Comparison of ENCODE assay signal across 11 cellular contexts in genomic region chr17:75267403-75268232, GRCh38. TPM values are rescaled to one million over a fixed set of nuclear protein-coding genes. Genes with fewer than 3 reads are reported as not detected.
DNase-seq lines count a peak whose midpoint lies in the region; ATAC-seq, FAIRE-seq and TF ChIP-seq lines count a peak whose summit lies in the region.
"Had no signal": no experiment of that assay in that cellular context is flagged by ENCODE, and none has a peak within 500 bp of the region (broad histone marks: within the 10 kb centered on the region; RNA-seq: fewer than 3 reads in every experiment).

No MANE protein-coding gene starts in this region.

- FAIRE-seq in keratinocyte (lab: Jason Lieb, UNC) (no peak), H54 (lab: Jason Lieb, UNC) (no peak)

- dilution Hi-C loops in keratinocyte (cut with MboI; ENCODE audit: extremely low pct_ligation_motif_present, low sequenced_read_pairs) = no loop called here

- peak; percentile 8 for TF ChIP-seq CTCF in HFF-Myc (IDR thresholded peaks at IDR 0.05; ENCODE audit: low read depth, low read length, missing control alignments)
- peak; percentile 45 to 62 (median 53) for TF ChIP-seq CTCF in keratinocyte (optimal IDR thresholded peaks at IDR 0.05 in 1 of 3, IDR thresholded peaks at IDR 0.05 in 1 of 3, conservative IDR thresholded peaks at IDR 0.05 in 1 of 3; ENCODE audit: extremely low read depth in 1 of 3, insufficient read depth in 2 of 3, low read length in 3 of 3)

- H3K4me3 ChIP-seq in HFF-Myc (replicated peaks; ENCODE audit: low read depth, low read length) = no peak overlapping the region
- H3K4me3 ChIP-seq in keratinocyte (ENCODE audit: control insufficient read depth in 2 of 3, extremely low read depth in 1 of 3, insufficient read depth in 2 of 3, low read depth in 1 of 3, low read length in 3 of 3) = no peak overlapping the region
- H3K4me3 ChIP-seq: esophagus muscularis mucosa had no signal

- DNase-seq in DMS153 treated with DMSO at 0.1 percent for 48 hours (lab: John Stamatoyannopoulos, UW; ENCODE audit: unreplicated experiment) = peak; percentile 20
- DNase-seq in HFF-Myc (ENCODE audit: extremely low read depth, low read depth) = no peak
- DNase-seq in SHP77 (lab: John Stamatoyannopoulos, UW) = peak; percentile 86 to 93
- DNase-seq in keratinocyte (ENCODE audit: low read depth, low spot score) = no peak
- DNase-seq in left ventricle myocardium superior = no peak
- no peak for DNase-seq in stimulated activated naive CD4-positive, alpha-beta T cell treated with Interleukin-2 at 50 U/mL for 16 hours (lab: John Stamatoyannopoulos, UW)
- DNase-seq in activated CD4-positive, CD25-positive, alpha-beta regulatory T cell (lab: John Stamatoyannopoulos, UW) = no peak
- DNase-seq in H54 (ENCODE audit: insufficient read length, low spot score) = no peak
- DNase-seq: activated naive CD8-positive, alpha-beta T cell treated with anti-CD3 and anti-CD28 coated beads, Interleukin-2, amount 10 ng/mL, durations not matched to agents 7 days and 5 days had no signal

- peaks cover 8% of the 10 kb centered on the region for H3K79me2 ChIP-seq in keratinocyte (ENCODE audit: control insufficient read depth, insufficient read depth, low read length)

- no peak overlapping the region for H3K9ac ChIP-seq in keratinocyte (ENCODE audit: control insufficient read depth, extremely low read depth, insufficient read depth, low read length)

- H3K27ac ChIP-seq in keratinocyte (ENCODE audit: control insufficient read depth, insufficient read depth, low read length) = no peak overlapping the region
- H3K27ac ChIP-seq: esophagus muscularis mucosa had no signal

- no peaks in the 10 kb centered on the region for H3K9me1 ChIP-seq in keratinocyte (ENCODE audit: control insufficient read depth, extremely low read depth, insufficient read depth, low read length)

- H3K4me2 ChIP-seq in keratinocyte (ENCODE audit: control insufficient read depth, extremely low read depth, insufficient read depth, low read depth, low read length) = no peak overlapping the region

- ATAC-seq in left ventricle myocardium superior = no peak
- ATAC-seq: activated CD4-positive, CD25-positive, alpha-beta regulatory T cell treated with anti-CD3 and anti-CD28 coated beads, Interleukin-2, amount 50 U/mL, for 24 hours had no signal

- no peaks in the 10 kb centered on the region for H4K20me1 ChIP-seq in keratinocyte (ENCODE audit: control insufficient read depth, extremely low read depth, insufficient read depth, low read length)

- peaks cover 14 to 21% of the 10 kb centered on the region in 2 experiments for H3K36me3 ChIP-seq in keratinocyte (ENCODE audit: control insufficient read depth in 2 of 2, extremely low read depth in 1 of 2, insufficient read depth in 2 of 2, low read length in 2 of 2)

- no peak for TF ChIP-seq POLR2A in H54 (IDR thresholded peaks at IDR 0.05; ENCODE audit: low read depth, low read length)

- no peak overlapping the region for H2AFZ ChIP-seq in keratinocyte (ENCODE audit: control insufficient read depth, low read length)

- peaks cover 18% of the 10 kb centered on the region for H3K4me1 ChIP-seq in keratinocyte (ENCODE audit: control insufficient read depth, extremely low read depth, insufficient read depth, low read length)

- H3K9me3 ChIP-seq in keratinocyte (ENCODE audit: control insufficient read depth, low read depth, low read length) = no peaks in the 10 kb centered on the region
- H3K9me3 ChIP-seq: esophagus muscularis mucosa had no signal

- no peaks in the 10 kb centered on the region for H3K27me3 ChIP-seq in keratinocyte (ENCODE audit: control insufficient read depth, extremely low read depth, insufficient read depth, low read length)

- intact Hi-C loops in left ventricle myocardium superior (cut with micrococcal nuclease) = no loop called here

RNA-seq across cellular contexts. Expression of gene MIF4GD, which starts 3.4 kb away (rescaled TPM):
- polyA plus RNA-seq in keratinocyte = 15.9 to 18.1 TPM (median 18.0 TPM) in 3 replicates
- 39.7 TPM for polyA plus RNA-seq in keratinocyte (2011; ENCODE audit: low read depth)
- polyA plus RNA-seq in keratinocyte (2011; cell fraction: cytosol; rRNA removed) = 16.2 and 20.4 TPM in 2 replicates
- 7.3 and 11.0 TPM in 2 replicates for polyA plus RNA-seq in keratinocyte (2011; cell fraction: nucleus; rRNA removed)
- 13.9 and 30.4 TPM in 2 replicates for polyA plus RNA-seq in keratinocyte (2012; ENCODE audit: low replicate concordance)
- 14.7 to 20.3 TPM (median 16.5 TPM) in 3 replicates for polyA minus RNA-seq in keratinocyte
- 11.3 TPM for polyA minus RNA-seq in keratinocyte (2011; cell fraction: cytosol; rRNA and poly(A)+ RNA removed)
- polyA minus RNA-seq in keratinocyte (2011; cell fraction: nucleus; rRNA and poly(A)+ RNA removed) = 3.6 and 3.7 TPM in 2 replicates
- 15.4 TPM for total RNA-seq in left ventricle myocardium superior

RNA-seq across cellular contexts. Expression of gene MRPS7, which starts 5.9 kb away (rescaled TPM):
- 62.8 to 79.0 TPM (median 71.5 TPM) in 3 replicates for polyA plus RNA-seq in keratinocyte
- 29.4 TPM for polyA plus RNA-seq in keratinocyte (2011; ENCODE audit: low read depth)
- 62.7 and 69.3 TPM in 2 replicates for polyA plus RNA-seq in keratinocyte (2011; cell fraction: cytosol; rRNA removed)
- 42.5 and 43.2 TPM in 2 replicates for polyA plus RNA-seq in keratinocyte (2011; cell fraction: nucleus; rRNA removed)
- 42.6 and 61.5 TPM in 2 replicates for polyA plus RNA-seq in keratinocyte (2012; ENCODE audit: low replicate concordance)
- polyA minus RNA-seq in keratinocyte = 33.0 to 46.9 TPM (median 39.6 TPM) in 3 replicates
- polyA minus RNA-seq in keratinocyte (2011; cell fraction: cytosol; rRNA and poly(A)+ RNA removed) = 31.5 TPM
- polyA minus RNA-seq in keratinocyte (2011; cell fraction: nucleus; rRNA and poly(A)+ RNA removed) = 9.9 and 12.6 TPM in 2 replicates
- total RNA-seq in left ventricle myocardium superior = 132 TPM

RNA-seq across cellular contexts. Expression of gene GGA3, which starts 6.2 kb away (rescaled TPM):
- 22.3 to 25.2 TPM (median 22.7 TPM) in 3 replicates for polyA plus RNA-seq in keratinocyte
- 29.9 TPM for polyA plus RNA-seq in keratinocyte (2011; ENCODE audit: low read depth)
- 11.7 and 13.3 TPM in 2 replicates for polyA plus RNA-seq in keratinocyte (2011; cell fraction: cytosol; rRNA removed)
- polyA plus RNA-seq in keratinocyte (2011; cell fraction: nucleus; rRNA removed) = 72.2 and 73.0 TPM in 2 replicates
- polyA plus RNA-seq in keratinocyte (2012; ENCODE audit: low replicate concordance) = 18.8 and 21.2 TPM in 2 replicates
- polyA minus RNA-seq in keratinocyte = 26.4 to 47.8 TPM (median 31.0 TPM) in 3 replicates
- 19.8 TPM for polyA minus RNA-seq in keratinocyte (2011; cell fraction: cytosol; rRNA and poly(A)+ RNA removed)
- 23.3 and 29.6 TPM in 2 replicates for polyA minus RNA-seq in keratinocyte (2011; cell fraction: nucleus; rRNA and poly(A)+ RNA removed)
- 26.2 TPM for total RNA-seq in left ventricle myocardium superior

RNA-seq across cellular contexts. Expression of gene SLC25A19, which starts 21.6 kb away (rescaled TPM):
- 7.0 to 8.7 TPM (median 8.3 TPM) in 3 replicates for polyA plus RNA-seq in keratinocyte
- 2.7 TPM for polyA plus RNA-seq in keratinocyte (2011; ENCODE audit: low read depth)
- 5.8 and 7.5 TPM in 2 replicates for polyA plus RNA-seq in keratinocyte (2011; cell fraction: cytosol; rRNA removed)
- 7.1 and 7.6 TPM in 2 replicates for polyA plus RNA-seq in keratinocyte (2011; cell fraction: nucleus; rRNA removed)
- 9.6 and 10.2 TPM in 2 replicates for polyA plus RNA-seq in keratinocyte (2012; ENCODE audit: low replicate concordance)
- 7.6 to 10.1 TPM (median 10.0 TPM) in 3 replicates for polyA minus RNA-seq in keratinocyte
- 4.2 TPM for polyA minus RNA-seq in keratinocyte (2011; cell fraction: cytosol; rRNA and poly(A)+ RNA removed)
- 3.3 and 4.9 TPM in 2 replicates for polyA minus RNA-seq in keratinocyte (2011; cell fraction: nucleus; rRNA and poly(A)+ RNA removed)
- total RNA-seq in left ventricle myocardium superior = 23.0 TPM

Comparison
In these comparisons a context has a peak if more than half of its experiments do, and no peak if none do; other contexts are left out.
1. DNase-seq: peak in DMS153 treated with DMSO at 0.1 percent for 48 hours (single experiment) and SHP77 (2 of 2); none in HFF-Myc (single experiment), keratinocyte (single experiment), left ventricle myocardium superior (single experiment), stimulated activated naive CD4-positive, alpha-beta T cell treated with Interleukin-2 at 50 U/mL for 16 hours (single experiment), activated CD4-positive, CD25-positive, alpha-beta regulatory T cell (0 of 4) and H54 (single experiment).